Comparison of ENCODE assay signal across 20 cellular contexts in genomic region chr7:66198461-66198860, GRCh38.
"Had no signal": no experiment of that assay in that cellular context is flagged by ENCODE, and none has a peak within 500 bp of the region (broad histone marks: within the 10 kb centered on the region; RNA-seq: fewer than 3 reads in every experiment).

No MANE protein-coding gene starts in this region.

- H3K4me1 ChIP-seq: gastrocnemius medialis, heart right ventricle, prostate gland, testis, upper lobe of left lung had no signal

- H3K27ac ChIP-seq: gastrocnemius medialis, heart right ventricle, prostate gland, right lobe of liver, testis, upper lobe of left lung had no signal

- H3K36me3 Mint-ChIP-seq: naive thymus-derived CD8-positive, alpha-beta T cell; WTC11 had no signal

- H3K9me3 Mint-ChIP-seq: activated naive CD8-positive, alpha-beta T cell treated with anti-CD3 and anti-CD28 coated beads, Interleukin-2, amount 50 U/mL, for 24 hours; naive thymus-derived CD8-positive, alpha-beta T cell; stimulated activated naive CD8-positive, alpha-beta T cell treated with anti-CD3 and anti-CD28 coated beads, Interleukin-15, amount 100 ng/mL, for 72 hours had no signal

- H3K9me3 ChIP-seq: gastrocnemius medialis, heart right ventricle, prostate gland, right lobe of liver, testis, upper lobe of left lung had no signal

- H3K27ac Mint-ChIP-seq: activated CD8-positive, alpha-beta T cell treated with anti-CD3 and anti-CD28 coated beads, Interleukin-2, amount 10 ng/mL, durations not matched to agents 7 days and 5 days; activated naive CD8-positive, alpha-beta T cell treated with anti-CD3 and anti-CD28 coated beads, Interleukin-2, amount 50 U/mL, for 24 hours; stimulated activated naive CD8-positive, alpha-beta T cell treated with anti-CD3 and anti-CD28 coated beads, Interleukin-15, amount 100 ng/mL, for 72 hours; WTC11 had no signal

- H3K4me3 ChIP-seq: dorsolateral prefrontal cortex, gastrocnemius medialis, heart right ventricle, prostate gland, right lobe of liver, testis, upper lobe of left lung had no signal

- DNase-seq: activated CD4-positive, alpha-beta T cell treated with anti-CD3 and anti-CD28 coated beads for 48 hours; activated CD8-positive, alpha-beta memory T cell treated with anti-CD3 and anti-CD28 coated beads, Interleukin-2, amount 50 U/mL, for 48 hours; activated CD8-positive, alpha-beta T cell treated with anti-CD3 and anti-CD28 coated beads, Interleukin-2, amount 10 ng/mL, durations not matched to agents 7 days and 5 days; activated naive CD4-positive, alpha-beta T cell treated with Interleukin-2 at 50 U/mL for 16 hours; activated naive CD8-positive, alpha-beta T cell treated with anti-CD3 and anti-CD28 coated beads, Interleukin-2, amount 50 U/mL, for 24 hours; erythroblast; gastrocnemius medialis; heart right ventricle; left cardiac atrium; naive thymus-derived CD8-positive, alpha-beta T cell; nucleus accumbens; right lobe of liver; stimulated activated CD4-positive, alpha-beta T cell treated with anti-CD3 and anti-CD28 coated beads, Interleukin-1b, Interleukin-23, amount 100 ng/mL, for 48 hours; stimulated activated naive CD8-positive, alpha-beta T cell treated with anti-CD3 and anti-CD28 coated beads, Interleukin-15, amount 100 ng/mL, for 72 hours; T-helper 2 cell; testis; upper lobe of left lung had no signal

- ATAC-seq: activated CD8-positive, alpha-beta T cell treated with anti-CD3 and anti-CD28 coated beads, Interleukin-2, amount 10 ng/mL, durations not matched to agents 7 days and 5 days; activated naive CD8-positive, alpha-beta T cell treated with anti-CD3 and anti-CD28 coated beads, Interleukin-2, amount 50 U/mL, for 24 hours; gastrocnemius medialis; naive thymus-derived CD8-positive, alpha-beta T cell; stimulated activated naive CD8-positive, alpha-beta T cell treated with anti-CD3 and anti-CD28 coated beads, Interleukin-15, amount 100 ng/mL, for 72 hours; WTC11 had no signal

- H3K27me3 ChIP-seq: dorsolateral prefrontal cortex, gastrocnemius medialis, heart right ventricle, right lobe of liver, testis, upper lobe of left lung had no signal

- H3K36me3 ChIP-seq: gastrocnemius medialis, heart right ventricle, prostate gland, right lobe of liver, upper lobe of left lung had no signal
